ENCODE assay signal across 9 cellular contexts in the genomic region with DNA sequence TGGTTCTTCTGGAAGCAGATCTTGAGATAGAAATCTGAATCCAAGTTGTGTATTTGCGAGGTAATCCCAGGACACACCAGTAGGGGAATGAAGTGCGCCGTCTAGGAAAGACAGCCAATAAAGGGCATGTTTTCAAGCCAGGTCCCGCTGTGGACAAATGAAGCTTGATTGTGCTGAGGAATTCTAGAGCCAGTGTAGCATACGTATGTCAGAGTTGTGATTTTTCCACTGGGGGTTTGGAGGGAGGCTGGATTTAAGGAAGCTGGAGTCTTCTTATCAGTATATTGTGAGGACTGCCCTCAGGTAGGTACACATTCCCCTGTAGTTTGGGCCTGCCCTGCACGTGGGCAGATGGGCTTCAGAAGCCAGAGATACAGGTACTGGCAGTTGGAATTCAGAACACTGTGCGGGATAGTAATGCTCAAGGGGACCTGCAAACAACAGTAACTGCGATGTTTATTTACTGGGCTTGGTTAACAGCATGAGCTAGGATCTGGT. TPM values are rescaled to one million over a fixed set of nuclear protein-coding genes. Genes with fewer than 3 reads are reported as not detected.
DNase-seq lines count a peak whose midpoint lies in the region; ATAC-seq and TF ChIP-seq lines count a peak whose summit lies in the region.
"Had no signal": no experiment of that assay in that cellular context is flagged by ENCODE, and none has a peak within 500 bp of the region (broad histone marks: within the 10 kb centered on the region; RNA-seq: fewer than 3 reads in every experiment).

No MANE protein-coding gene starts in this region.

- TF ChIP-seq CTCF in dorsolateral prefrontal cortex (IDR thresholded peaks at IDR 0.05 in 54 of 56, conservative IDR thresholded peaks at IDR 0.05 in 2 of 56; ENCODE audit: low read depth in 1 of 56, partially characterized antibody in 56 of 56) (peak in 53 of 56 donors; percentile 18 to 67 (median 52)), neural crest cell (conservative IDR thresholded peaks at IDR 0.05) (peak; percentile 58)

- no peak overlapping the region for H3K4me3 ChIP-seq in dorsolateral prefrontal cortex

- H3K27me3 ChIP-seq in dorsolateral prefrontal cortex = no peaks in the 10 kb centered on the region

- H3K27ac Mint-ChIP-seq in neural crest cell (ENCODE audit: unreplicated experiment) = no peak overlapping the region
- H3K27ac Mint-ChIP-seq: memory B cell had no signal

- intact Hi-C loops in dorsolateral prefrontal cortex (cut with DNase I) = no loop called here

- no peak overlapping the region for H3K4me3 Mint-ChIP-seq in neural crest cell
- H3K4me3 Mint-ChIP-seq: memory B cell had no signal

- no peaks in the 10 kb centered on the region for H3K9me3 Mint-ChIP-seq in neural crest cell
- H3K9me3 Mint-ChIP-seq: memory B cell had no signal

- peaks cover 43% of the 10 kb centered on the region for H3K4me1 Mint-ChIP-seq in neural crest cell

- H3K36me3 Mint-ChIP-seq in neural crest cell (ENCODE audit: low read depth) = peaks cover 6% of the 10 kb centered on the region
- H3K36me3 Mint-ChIP-seq: memory B cell had no signal

- ATAC-seq in HG02588 (IDR thresholded peaks at IDR 0.05; ENCODE audit: unreplicated experiment) = no peak

- DNase-seq in DMS 273 (lab: John Stamatoyannopoulos, UW; ENCODE audit: unreplicated experiment) = peak; percentile 57
- DNase-seq in DMS 273 treated with DMSO at 0.1 percent for 48 hours (lab: John Stamatoyannopoulos, UW) = no peak
- DNase-seq in M059J (ENCODE audit: low read depth) = peak; percentile 8
- DNase-seq in dorsolateral prefrontal cortex = no peak
- peak; percentile 36 for DNase-seq in neural crest cell (ENCODE audit: low read depth, low spot score)
- DNase-seq in GM19238 (ENCODE audit: insufficient read length, low spot score) = no peak
- DNase-seq in NCI-H2227 treated with DMSO at 0.1 percent for 48 hours (lab: John Stamatoyannopoulos, UW) = no peak

- H3K27me3 Mint-ChIP-seq in neural crest cell (ENCODE audit: low read depth) = no peaks in the 10 kb centered on the region
- H3K27me3 Mint-ChIP-seq: memory B cell had no signal

- H3K27ac ChIP-seq in dorsolateral prefrontal cortex = no peak overlapping the region

RNA-seq across cellular contexts. Expression of a gene that starts 50.9 kb away (rescaled TPM):
- 26.1 and 45.0 TPM in 2 replicates for total RNA-seq in M059J (2014; rRNA removed; shearing (Covaris generic))
- total RNA-seq in dorsolateral prefrontal cortex = 100 to 1,000 TPM in 1 of 120 experiments, 10 to 100 TPM in 119; 30.5 to 104 (median 66.4) TPM
- 30.6 and 33.7 TPM in 2 replicates for total RNA-seq in neural crest cell

Comparison
In these comparisons a context has a peak if more than half of its experiments do, and no peak if none do; other contexts are left out.
1. DNase-seq: peak in DMS 273 (single experiment), M059J (single experiment) and neural crest cell (single experiment); none in DMS 273 treated with DMSO at 0.1 percent for 48 hours (single experiment), dorsolateral prefrontal cortex (0 of 10), GM19238 (single experiment) and NCI-H2227 treated with DMSO at 0.1 percent for 48 hours (single experiment).